In the genomic region with DNA sequence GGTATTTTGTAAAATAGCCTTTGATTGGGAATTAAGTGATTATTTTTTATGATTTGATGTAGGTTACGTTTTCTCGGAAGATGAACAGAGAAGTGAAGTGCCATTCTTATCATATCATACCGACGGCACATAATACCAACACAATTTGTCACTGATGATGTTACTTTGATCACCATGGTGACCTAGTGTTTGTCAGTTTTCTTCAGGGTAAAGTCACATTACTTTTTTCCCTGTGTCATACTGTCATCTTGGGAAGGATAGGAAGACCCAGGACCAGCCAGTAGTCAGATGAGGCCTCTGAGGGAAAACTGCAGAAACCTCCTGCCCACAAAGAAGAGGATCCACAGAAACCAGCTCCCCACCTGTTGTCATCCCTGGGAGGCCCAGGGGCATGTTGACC, we compare ENCODE assay signal across 34 cellular contexts. TPM values are rescaled to one million over a fixed set of nuclear protein-coding genes. Genes with fewer than 3 reads are reported as not detected.
"Had no signal": no experiment of that assay in that cellular context is flagged by ENCODE, and none has a peak within 500 bp of the region (broad histone marks: within the 10 kb centered on the region; RNA-seq: fewer than 3 reads in every experiment).

No MANE protein-coding gene starts in this region.

- DNase-seq: activated CD4-positive, alpha-beta memory T cell treated with anti-CD3 and anti-CD28 coated beads, Interleukin-2, amount 10 ng/mL, durations not matched to agents 7 days and 5 days; activated CD4-positive, alpha-beta T cell treated with anti-CD3 and anti-CD28 coated beads for 1 hour; activated CD4-positive, alpha-beta T cell treated with anti-CD3 and anti-CD28 coated beads for 36 hours; activated CD4-positive, alpha-beta T cell treated with anti-CD3 and anti-CD28 coated beads for 48 hours; activated CD4-positive, alpha-beta T cell treated with anti-CD3 and anti-CD28 coated beads, Interleukin-2, amount 10 ng/mL, durations not matched to agents 7 days and 5 days; activated CD4-positive, alpha-beta T cell treated with anti-CD3 and anti-CD28 coated beads, Interleukin-2, amount 50 U/mL, for 48 hours; activated CD4-positive, CD25-positive, alpha-beta regulatory T cell; activated CD8-positive, alpha-beta memory T cell treated with anti-CD3 and anti-CD28 coated beads for 24 hours; activated CD8-positive, alpha-beta memory T cell treated with anti-CD3 and anti-CD28 coated beads, Interleukin-2, amount 10 ng/mL, durations not matched to agents 7 days and 5 days; activated CD8-positive, alpha-beta memory T cell treated with anti-CD3 and anti-CD28 coated beads, Interleukin-2, amount 50 U/mL, for 48 hours; activated CD8-positive, alpha-beta T cell treated with anti-CD3 and anti-CD28 coated beads, Interleukin-2, amount 10 ng/mL, durations not matched to agents 7 days and 5 days; activated effector memory CD4-positive, alpha-beta T cell treated with Interleukin-2 at 50 U/mL for 16 hours; activated gamma-delta T cell; activated naive CD4-positive, alpha-beta T cell treated with anti-CD3 and anti-CD28 coated beads, Interleukin-2, amount 10 ng/mL, durations not matched to agents 7 days and 5 days; activated naive CD4-positive, alpha-beta T cell treated with Interleukin-2 at 50 U/mL for 16 hours; activated naive CD8-positive, alpha-beta T cell treated with anti-CD3 and anti-CD28 coated beads, Interleukin-2, amount 10 ng/mL, durations not matched to agents 7 days and 5 days; activated naive CD8-positive, alpha-beta T cell treated with anti-CD3 and anti-CD28 coated beads, Interleukin-2, amount 50 U/mL, for 24 hours; activated T-cell treated with anti-CD3 and anti-CD28 coated beads, Interleukin-2, amount 50 U/mL, for 24 hours; activated T-cell treated with anti-CD3 and anti-CD28 coated beads, Interleukin-2, amount 50 U/mL, for 48 hours; amygdala; anterior cingulate cortex; body of pancreas; brain microvascular endothelial cell; central memory CD4-positive, alpha-beta T cell; T-helper 1 cell; T-helper 2 cell; T-helper 9 cell; WERI-Rb-1 had no signal

- FAIRE-seq: TTC549 had no signal

- H3K4me3 ChIP-seq: ascending aorta, body of pancreas, breast epithelium had no signal

- ATAC-seq: activated CD4-positive, alpha-beta T cell treated with anti-CD3 and anti-CD28 coated beads for 36 hours; activated CD4-positive, CD25-positive, alpha-beta regulatory T cell treated with anti-CD3 and anti-CD28 coated beads, Interleukin-2, amount 50 U/mL, for 24 hours; activated CD8-positive, alpha-beta memory T cell treated with anti-CD3 and anti-CD28 coated beads, Interleukin-2, amount 10 ng/mL, durations not matched to agents 7 days and 5 days; activated CD8-positive, alpha-beta T cell treated with anti-CD3 and anti-CD28 coated beads, Interleukin-2, amount 10 ng/mL, durations not matched to agents 7 days and 5 days; activated naive CD8-positive, alpha-beta T cell treated with anti-CD3 and anti-CD28 coated beads, Interleukin-2, amount 50 U/mL, for 24 hours; body of pancreas; WTC11 had no signal

- H3K27me3 ChIP-seq: ascending aorta, body of pancreas, brain microvascular endothelial cell had no signal

- H3K4me1 ChIP-seq: ascending aorta, body of pancreas, breast epithelium had no signal

- H3K27ac ChIP-seq: ascending aorta, body of pancreas, brain microvascular endothelial cell, breast epithelium, WERI-Rb-1 had no signal

- H3K9me3 ChIP-seq: ascending aorta, body of pancreas had no signal

- H3K36me3 ChIP-seq: ascending aorta, brain microvascular endothelial cell, breast epithelium, WERI-Rb-1 had no signal

RNA-seq across cellular contexts. Expression of gene MAGEC1, which starts 1.3 kb away (rescaled TPM):
- polyA plus RNA-seq: adipose tissue had no signal
